ENCODE assay signal across 8 cellular contexts in genomic region chr7:20681258-20681882, GRCh38.
"Had no signal": no experiment of that assay in that cellular context is flagged by ENCODE, and none has a peak within 500 bp of the region (broad histone marks: within the 10 kb centered on the region; RNA-seq: fewer than 3 reads in every experiment).

No MANE protein-coding gene starts in this region.

- DNase-seq: GDM1, GF-D8 had no signal

- H3K4me3 ChIP-seq: GM12878 had no signal

- ATAC-seq: GM12878 had no signal

- FAIRE-seq: G401.6, GM12878, GM12891, GM12892, GM18507, GM19239 had no signal
